In genomic region chr17:18859256-18859655, GRCh38 we compare ENCODE assay signal across 8 cellular contexts. TPM values are rescaled to one million over a fixed set of nuclear protein-coding genes. Genes with fewer than 3 reads are reported as not detected.
A peak's percentile ranks its signal among the peaks of the same experiment; 100 is the strongest.
DNase-seq lines count a peak whose midpoint lies in the region; ATAC-seq lines count a peak whose summit lies in the region.

No MANE protein-coding gene starts in this region.

- H3K9me3 Mint-ChIP-seq in natural killer cell treated with Interleukin-12 subunit alpha and Interleukin-12 subunit beta and Interleukin-15 and Interleukin-18, amount 100 ng/mL, for 72 hours, result no peaks in the 10 kb centered on the region

- peak overlapping the region; percentile 91 to 96 for H3K27ac Mint-ChIP-seq in natural killer cell treated with Interleukin-12 subunit alpha and Interleukin-12 subunit beta and Interleukin-15 and Interleukin-18, amount 100 ng/mL, for 72 hours

- in situ Hi-C loops in G401 (cut with HindIII; ENCODE audit: low sequenced_read_pairs), result no loop called here

- DNase-seq in G401 (ENCODE audit: low spot score), result peak; percentile 69
- DNase-seq in NOMO-1 treated with dmso at 0.1 percent for 144 hours (lab: John Stamatoyannopoulos, UW; ENCODE audit: unreplicated experiment), result peak; percentile 15
- peak; percentile 14 for DNase-seq in dedifferentiated amniotic fluid mesenchymal stem cell (ENCODE audit: extremely low spot score)
- no peak for DNase-seq in natural killer cell treated with Interleukin-12 subunit alpha and Interleukin-12 subunit beta and Interleukin-15 and Interleukin-18, amount 100 ng/mL, for 72 hours (ENCODE audit: low spot score)
- no peak for DNase-seq in NCI-H187 (lab: John Stamatoyannopoulos, UW)
- DNase-seq in NCI-H2227 treated with DMSO at 0.1 percent for 48 hours (lab: John Stamatoyannopoulos, UW), result no peak

- ATAC-seq in natural killer cell treated with Interleukin-12 subunit alpha and Interleukin-12 subunit beta and Interleukin-15 and Interleukin-18, amount 100 ng/mL, for 72 hours, result no peak
- ATAC-seq in HG03097 (IDR thresholded peaks at IDR 0.05; ENCODE audit: low FRiP score, unreplicated experiment) (no peak), HG02852 (IDR thresholded peaks at IDR 0.05; ENCODE audit: unreplicated experiment) (no peak)

- peaks cover 4% of the 10 kb centered on the region for H3K36me3 Mint-ChIP-seq in natural killer cell treated with Interleukin-12 subunit alpha and Interleukin-12 subunit beta and Interleukin-15 and Interleukin-18, amount 100 ng/mL, for 72 hours

- H3K4me1 Mint-ChIP-seq in natural killer cell treated with Interleukin-12 subunit alpha and Interleukin-12 subunit beta and Interleukin-15 and Interleukin-18, amount 100 ng/mL, for 72 hours (ENCODE audit: low read depth in 2 of 2), result peaks cover 49 to 52% of the 10 kb centered on the region in 2 donors

- H3K4me3 Mint-ChIP-seq in natural killer cell treated with Interleukin-12 subunit alpha and Interleukin-12 subunit beta and Interleukin-15 and Interleukin-18, amount 100 ng/mL, for 72 hours, result peak overlapping the region; percentile 92

- no peaks in the 10 kb centered on the region for H3K27me3 Mint-ChIP-seq in natural killer cell treated with Interleukin-12 subunit alpha and Interleukin-12 subunit beta and Interleukin-15 and Interleukin-18, amount 100 ng/mL, for 72 hours

RNA-seq across cellular contexts. Expression of gene PRPSAP2, which starts 1.3 kb away (rescaled TPM):
- 101 and 137 TPM in 2 replicates for total RNA-seq in G401 (2014; rRNA removed; shearing (Covaris generic))
- 100 to 1,000 TPM in 1 of 2 donors, 10 to 100 TPM in 1; 93.1 to 112 TPM for total RNA-seq in natural killer cell treated with Interleukin-12 subunit alpha and Interleukin-12 subunit beta and Interleukin-15 and Interleukin-18, amount 100 ng/mL, for 72 hours

Comparison
In these comparisons a context has a peak if more than half of its experiments do, and no peak if none do; other contexts are left out.
1. DNase-seq: peak in G401 (single experiment), NOMO-1 treated with dmso at 0.1 percent for 144 hours (single experiment) and dedifferentiated amniotic fluid mesenchymal stem cell (single experiment); none in natural killer cell treated with Interleukin-12 subunit alpha and Interleukin-12 subunit beta and Interleukin-15 and Interleukin-18, amount 100 ng/mL, for 72 hours (single experiment), NCI-H187 (0 of 2) and NCI-H2227 treated with DMSO at 0.1 percent for 48 hours (single experiment).